ENCODE assay signal across 1 cellular context in the genomic region with DNA sequence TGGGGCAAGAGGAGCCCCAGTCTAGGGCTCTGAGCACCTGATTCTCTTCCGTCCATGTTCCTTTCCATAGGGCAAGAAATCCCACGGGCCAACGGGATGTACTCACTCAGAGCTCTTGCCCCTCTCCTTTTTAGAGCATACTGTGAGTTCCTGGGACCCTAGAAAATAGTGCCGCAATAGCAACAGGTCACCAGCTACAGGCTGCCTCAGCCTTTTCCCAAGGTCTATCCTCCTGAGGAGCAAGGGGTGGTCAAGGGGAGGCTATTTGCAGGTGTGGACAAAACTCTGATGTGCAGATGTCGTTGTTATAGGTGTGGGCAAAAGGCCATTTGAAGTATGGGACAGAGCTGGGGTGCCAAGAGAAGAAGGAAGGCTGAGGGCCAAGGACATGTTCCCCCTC.
TF ChIP-seq lines count a peak whose summit lies in the region.

No MANE protein-coding gene starts in this region.

TF ChIP-seq in HCT116, 20 proteins besides CTCF, POLR2A, EP300 and RAD21 (continued from another document):
- TF ChIP-seq, protein P1, sequence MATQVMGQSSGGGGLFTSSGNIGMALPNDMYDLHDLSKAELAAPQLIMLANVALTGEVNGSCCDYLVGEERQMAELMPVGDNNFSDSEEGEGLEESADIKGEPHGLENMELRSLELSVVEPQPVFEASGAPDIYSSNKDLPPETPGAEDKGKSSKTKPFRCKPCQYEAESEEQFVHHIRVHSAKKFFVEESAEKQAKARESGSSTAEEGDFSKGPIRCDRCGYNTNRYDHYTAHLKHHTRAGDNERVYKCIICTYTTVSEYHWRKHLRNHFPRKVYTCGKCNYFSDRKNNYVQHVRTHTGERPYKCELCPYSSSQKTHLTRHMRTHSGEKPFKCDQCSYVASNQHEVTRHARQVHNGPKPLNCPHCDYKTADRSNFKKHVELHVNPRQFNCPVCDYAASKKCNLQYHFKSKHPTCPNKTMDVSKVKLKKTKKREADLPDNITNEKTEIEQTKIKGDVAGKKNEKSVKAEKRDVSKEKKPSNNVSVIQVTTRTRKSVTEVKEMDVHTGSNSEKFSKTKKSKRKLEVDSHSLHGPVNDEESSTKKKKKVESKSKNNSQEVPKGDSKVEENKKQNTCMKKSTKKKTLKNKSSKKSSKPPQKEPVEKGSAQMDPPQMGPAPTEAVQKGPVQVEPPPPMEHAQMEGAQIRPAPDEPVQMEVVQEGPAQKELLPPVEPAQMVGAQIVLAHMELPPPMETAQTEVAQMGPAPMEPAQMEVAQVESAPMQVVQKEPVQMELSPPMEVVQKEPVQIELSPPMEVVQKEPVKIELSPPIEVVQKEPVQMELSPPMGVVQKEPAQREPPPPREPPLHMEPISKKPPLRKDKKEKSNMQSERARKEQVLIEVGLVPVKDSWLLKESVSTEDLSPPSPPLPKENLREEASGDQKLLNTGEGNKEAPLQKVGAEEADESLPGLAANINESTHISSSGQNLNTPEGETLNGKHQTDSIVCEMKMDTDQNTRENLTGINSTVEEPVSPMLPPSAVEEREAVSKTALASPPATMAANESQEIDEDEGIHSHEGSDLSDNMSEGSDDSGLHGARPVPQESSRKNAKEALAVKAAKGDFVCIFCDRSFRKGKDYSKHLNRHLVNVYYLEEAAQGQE (IDR thresholded peaks at IDR 0.05; ENCODE audit: low read depth) = no peak
- TF ChIP-seq ZNF274 (IDR thresholded peaks at IDR 0.05; ENCODE audit: low read depth, low read length) = no peak
- no peak for TF ChIP-seq ELF1 (IDR thresholded peaks at IDR 0.05; ENCODE audit: borderline replicate concordance, low read depth)
- TF ChIP-seq TCF7L2 (IDR thresholded peaks at IDR 0.05; ENCODE audit: borderline replicate concordance, extremely low read depth, insufficient read depth, insufficient read length) = no peak
- no peak for TF ChIP-seq CBX3 (IDR thresholded peaks at IDR 0.05; ENCODE audit: low read depth)
- no peak for TF ChIP-seq EZH2 (IDR thresholded peaks at IDR 0.05)
- no peak for TF ChIP-seq ATF3 (IDR thresholded peaks at IDR 0.05)
- no peak for TF ChIP-seq EZH2phosphoT487 (IDR thresholded peaks at IDR 0.05; ENCODE audit: borderline replicate concordance)
- no peak for TF ChIP-seq EGR1 (IDR thresholded peaks at IDR 0.05; ENCODE audit: low read depth)
- TF ChIP-seq YY1 (IDR thresholded peaks at IDR 0.05; ENCODE audit: extremely low read depth, insufficient replicate concordance, low read depth, low read length) = no peak
- TF ChIP-seq POLR2AphosphoS5 (IDR thresholded peaks at IDR 0.05; ENCODE audit: low read depth, low read length) = no peak
